Comparison of ENCODE assay signal across 10 cellular contexts in the genomic region with DNA sequence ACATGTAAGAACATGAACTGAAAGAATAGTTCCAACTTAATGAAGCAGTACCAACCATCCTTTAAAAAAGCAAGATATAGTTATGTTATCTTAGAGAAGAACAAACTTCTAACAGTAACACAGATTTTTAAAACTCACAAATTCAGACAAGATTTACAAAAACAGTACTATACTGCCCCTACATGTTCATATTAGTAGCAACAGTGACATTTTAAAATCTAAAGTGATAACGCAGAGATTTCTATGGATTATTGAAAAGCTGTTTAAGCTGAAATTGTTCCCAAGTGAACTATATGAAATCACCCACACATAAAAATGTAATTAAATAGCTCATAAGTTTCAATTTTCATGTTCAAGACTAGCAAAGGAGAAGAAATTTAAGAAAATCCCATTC.
A peak's percentile ranks its signal among the peaks of the same experiment; 100 is the strongest.
DNase-seq lines count a peak whose midpoint lies in the region; ATAC-seq and TF ChIP-seq lines count a peak whose summit lies in the region.
"Had no signal": no experiment of that assay in that cellular context is flagged by ENCODE, and none has a peak within 500 bp of the region (broad histone marks: within the 10 kb centered on the region; RNA-seq: fewer than 3 reads in every experiment).

No MANE protein-coding gene starts in this region.

- H3K9me2 ChIP-seq in neural cell (ENCODE audit: insufficient read depth, low read length): no peaks in the 10 kb centered on the region

- DNase-seq in DMS153 (lab: John Stamatoyannopoulos, UW) (peak; percentile 21), LNCaP clone FGC (ENCODE audit: low read depth) (no peak), SHP77 (lab: John Stamatoyannopoulos, UW) (no peak), HuH-7 (ENCODE audit: low spot score) (no peak), OCI-M1 (lab: John Stamatoyannopoulos, UW) (no peak)
- DNase-seq in central memory CD4-positive, alpha-beta T cell: peak; percentile 7
- DNase-seq: NCI-H187, SW 1271 had no signal

- H4K20me1 ChIP-seq in neural cell (ENCODE audit: insufficient read depth): no peaks in the 10 kb centered on the region

- H2AFZ ChIP-seq in neural cell (ENCODE audit: low read depth, low read length): no peak overlapping the region

- ATAC-seq in GM21737 (IDR thresholded peaks at IDR 0.05; ENCODE audit: unreplicated experiment): no peak

- H3K9me3 ChIP-seq in neural cell (ENCODE audit: low read length): no peaks in the 10 kb centered on the region

- H3K79me2 ChIP-seq in neural cell (replicated peaks; ENCODE audit: insufficient read depth, low read length): no peaks in the 10 kb centered on the region

- no peak overlapping the region for H3K4me2 ChIP-seq in neural cell (ENCODE audit: low read length)

- no peaks in the 10 kb centered on the region for H3F3A ChIP-seq in neural cell (ENCODE audit: insufficient read depth, low read length, poor library complexity, severe bottlenecking)

- TF ChIP-seq CTCF in LNCaP clone FGC (IDR thresholded peaks at IDR 0.05; ENCODE audit: control insufficient read depth, extremely low read depth, insufficient read depth) (peak; percentile 36; the same call in 1 of the 2 replicates), neural cell (IDR thresholded peaks at IDR 0.05; ENCODE audit: poor library complexity, severe bottlenecking) (peak; percentile 76)

- no peaks in the 10 kb centered on the region for H3K36me3 ChIP-seq in neural cell (ENCODE audit: insufficient read depth, low read length)

- TF ChIP-seq EP300 in neural cell (conservative IDR thresholded peaks at IDR 0.05; ENCODE audit: poor library complexity, severe bottlenecking): no peak

- H3K27me3 ChIP-seq in neural cell (ENCODE audit: insufficient read depth, low read depth, low read length): no peaks in the 10 kb centered on the region

- H3K9ac ChIP-seq in neural cell (ENCODE audit: low read length): no peak overlapping the region

- peak; percentile 80 for TF ChIP-seq RAD21 in neural cell (conservative IDR thresholded peaks at IDR 0.05)

- H3K27ac ChIP-seq in neural cell (ENCODE audit: low read length): no peak overlapping the region

- no peak overlapping the region for H3K4me3 ChIP-seq in LNCaP clone FGC (ENCODE audit: low read depth, low read length)
- H3K4me3 ChIP-seq in neural cell (ENCODE audit: low read length): no peak overlapping the region

TF ChIP-seq in neural cell, 6 proteins besides CTCF, POLR2A, EP300 and RAD21:
- no peak for TF ChIP-seq TAF1 (IDR thresholded peaks at IDR 0.05; ENCODE audit: low read depth)
- TF ChIP-seq SMC3 (conservative IDR thresholded peaks at IDR 0.05; ENCODE audit: poor library complexity): peak; percentile 81
TF ChIP-seq in neural cell: peak in this region for 1.

Comparison
In these comparisons a context has a peak if more than half of its experiments do, and no peak if none do; other contexts are left out.
1. DNase-seq: peak in DMS153 (single experiment) and central memory CD4-positive, alpha-beta T cell (single experiment); none in LNCaP clone FGC (single experiment), SHP77 (0 of 2), HuH-7 (single experiment) and OCI-M1 (single experiment).